ENCODE assay signal across 18 cellular contexts in genomic region chr17:71402661-71403141, GRCh38.
DNase-seq lines count a peak whose midpoint lies in the region; ATAC-seq, FAIRE-seq and TF ChIP-seq lines count a peak whose summit lies in the region.
"Had no signal": no experiment of that assay in that cellular context is flagged by ENCODE, and none has a peak within 500 bp of the region (broad histone marks: within the 10 kb centered on the region; RNA-seq: fewer than 3 reads in every experiment).

No MANE protein-coding gene starts in this region.

- no peak overlapping the region for H3K4me3 Mint-ChIP-seq in stimulated activated effector memory CD8-positive, alpha-beta T cell treated with anti-CD3 and anti-CD28 coated beads, Interleukin-12 subunit alpha, Interleukin-12 subunit beta, amount 100 ng/mL, for 72 hours
- H3K4me3 Mint-ChIP-seq: activated CD4-positive, alpha-beta T cell treated with anti-CD3 and anti-CD28 coated beads, Interleukin-2, amount 10 ng/mL, durations not matched to agents 24 days and 14 days; activated naive CD8-positive, alpha-beta T cell treated with anti-CD3 and anti-CD28 coated beads for 36 hours; activated T-cell treated with anti-CD3 and anti-CD28 coated beads, Interleukin-2, amount 50 U/mL, for 24 hours; H9 had no signal

- no peaks in the 10 kb centered on the region for H3K27me3 ChIP-seq in PC-3 (ENCODE audit: low read length)
- no peaks in the 10 kb centered on the region for H3K27me3 ChIP-seq in dorsolateral prefrontal cortex
- H3K27me3 ChIP-seq: ovary, spleen had no signal

- H3K36me3 Mint-ChIP-seq in stimulated activated effector memory CD8-positive, alpha-beta T cell treated with anti-CD3 and anti-CD28 coated beads, Interleukin-12 subunit alpha, Interleukin-12 subunit beta, amount 100 ng/mL, for 72 hours: no peaks in the 10 kb centered on the region
- H3K36me3 Mint-ChIP-seq: activated naive CD8-positive, alpha-beta T cell treated with anti-CD3 and anti-CD28 coated beads for 36 hours had no signal

- no peaks in the 10 kb centered on the region for H3K4me1 Mint-ChIP-seq in stimulated activated effector memory CD8-positive, alpha-beta T cell treated with anti-CD3 and anti-CD28 coated beads, Interleukin-12 subunit alpha, Interleukin-12 subunit beta, amount 100 ng/mL, for 72 hours
- H3K4me1 Mint-ChIP-seq: activated CD4-positive, alpha-beta T cell treated with anti-CD3 and anti-CD28 coated beads, Interleukin-2, amount 10 ng/mL, durations not matched to agents 24 days and 14 days; activated naive CD8-positive, alpha-beta T cell treated with anti-CD3 and anti-CD28 coated beads for 36 hours had no signal

- CTCF ChIA-PET in PC-3 (lab: Charles Lee): no interaction called here

- H3K9me3 ChIP-seq in PC-3 (ENCODE audit: low read length) (no peaks in the 10 kb centered on the region), kidney (ENCODE audit: control insufficient read depth in 1 of 2, low read length in 2 of 2) (no peaks in the 10 kb centered on the region)
- H3K9me3 ChIP-seq: ovary had no signal

- intact Hi-C loops in PC-3 (cut with micrococcal nuclease) (no loop called here), kidney (cut with DNase I) (no loop called here), dorsolateral prefrontal cortex (cut with DNase I) (no loop called here)

- H3K4me1 ChIP-seq in PC-3 (ENCODE audit: insufficient read depth, low read length): peaks cover 46% of the 10 kb centered on the region
- no peaks in the 10 kb centered on the region for H3K4me1 ChIP-seq in kidney (ENCODE audit: control insufficient read depth in 1 of 2, insufficient read depth in 1 of 2, low read depth in 1 of 2, low read length in 2 of 2)
- H3K4me1 ChIP-seq: spleen had no signal

- peak; percentile 34 for DNase-seq in DMS53 (lab: John Stamatoyannopoulos, UW)
- DNase-seq in NCI-H1092 treated with DMSO at 0.1 percent for 48 hours (lab: John Stamatoyannopoulos, UW): peak; percentile 70
- DNase-seq in PC-3: peak; percentile 92
- peak; percentile 63 for DNase-seq in islet precursor cell
- DNase-seq in kidney: no peak
- no peak for DNase-seq in stimulated activated effector memory CD8-positive, alpha-beta T cell treated with anti-CD3 and anti-CD28 coated beads, Interleukin-12 subunit alpha, Interleukin-12 subunit beta, amount 100 ng/mL, for 72 hours (ENCODE audit: low spot score in 2 of 2)
- DNase-seq in dorsolateral prefrontal cortex: no peak
- DNase-seq: activated CD4-positive, alpha-beta T cell treated with anti-CD3 and anti-CD28 coated beads, Interleukin-2, amount 10 ng/mL, durations not matched to agents 24 days and 14 days; activated naive CD8-positive, alpha-beta T cell treated with anti-CD3 and anti-CD28 coated beads for 36 hours; activated T-cell treated with anti-CD3 and anti-CD28 coated beads, Interleukin-2, amount 50 U/mL, for 24 hours; central memory CD4-positive, alpha-beta T cell; H9; NCI-H446 treated with DMSO at 0.1 percent for 48 hours; ovary; spleen had no signal

- peak overlapping the region; percentile 70 for H3K9ac ChIP-seq in PC-3 (ENCODE audit: low read length)
- H3K9ac ChIP-seq in kidney (ENCODE audit: low read length in 2 of 2): no peak overlapping the region

- peak; percentile 91 for ATAC-seq in PC-3
- no peak for ATAC-seq in stimulated activated effector memory CD8-positive, alpha-beta T cell treated with anti-CD3 and anti-CD28 coated beads, Interleukin-12 subunit alpha, Interleukin-12 subunit beta, amount 100 ng/mL, for 72 hours
- no peak for ATAC-seq in HG02759 (IDR thresholded peaks at IDR 0.05; ENCODE audit: unreplicated experiment)

- peak overlapping the region; percentile 25 for H2AFZ ChIP-seq in PC-3 (ENCODE audit: low read length)

- H3F3A ChIP-seq in PC-3 (ENCODE audit: low read length, unreplicated experiment): no peaks in the 10 kb centered on the region

- peak overlapping the region; percentile 5; the same call in 1 of the 2 replicates for H3K4me3 ChIP-seq in PC-3 (ENCODE audit: low read length)
- H3K4me3 ChIP-seq in kidney (ENCODE audit: low read length in 2 of 2): no peak overlapping the region
- no peak overlapping the region for H3K4me3 ChIP-seq in dorsolateral prefrontal cortex
- H3K4me3 ChIP-seq: ovary, spleen had no signal

- no peak overlapping the region for H3K27ac Mint-ChIP-seq in stimulated activated effector memory CD8-positive, alpha-beta T cell treated with anti-CD3 and anti-CD28 coated beads, Interleukin-12 subunit alpha, Interleukin-12 subunit beta, amount 100 ng/mL, for 72 hours
- H3K27ac Mint-ChIP-seq: activated CD4-positive, alpha-beta T cell treated with anti-CD3 and anti-CD28 coated beads, Interleukin-2, amount 10 ng/mL, durations not matched to agents 24 days and 14 days; activated naive CD8-positive, alpha-beta T cell treated with anti-CD3 and anti-CD28 coated beads for 36 hours; activated T-cell treated with anti-CD3 and anti-CD28 coated beads, Interleukin-2, amount 50 U/mL, for 24 hours; H9 had no signal

- BruUV-seq in PC-3 (replicated peaks; lab: Mats Ljungman, UMichigan): no TSS peak

- H3K79me2 ChIP-seq in PC-3 (ENCODE audit: low read length): no peaks in the 10 kb centered on the region

- H4K20me1 ChIP-seq in PC-3 (ENCODE audit: low read length): no peaks in the 10 kb centered on the region

- H3K9me2 ChIP-seq in PC-3 (replicated peaks; ENCODE audit: low read length): no peaks in the 10 kb centered on the region

- H3K36me3 ChIP-seq in PC-3 (ENCODE audit: low read depth, low read length): no peaks in the 10 kb centered on the region
- H3K36me3 ChIP-seq in kidney (ENCODE audit: control insufficient read depth in 1 of 2, insufficient read depth in 2 of 2, low read length in 2 of 2): no peaks in the 10 kb centered on the region
- H3K36me3 ChIP-seq: ovary, spleen had no signal

- no peak for FAIRE-seq in kidney (lab: Jason Lieb, UNC)
- FAIRE-seq: D721Med, islet of Langerhans had no signal

- H3K9me3 Mint-ChIP-seq in stimulated activated effector memory CD8-positive, alpha-beta T cell treated with anti-CD3 and anti-CD28 coated beads, Interleukin-12 subunit alpha, Interleukin-12 subunit beta, amount 100 ng/mL, for 72 hours: peaks cover 6% of the 10 kb centered on the region

- H3K27ac ChIP-seq in PC-3 (ENCODE audit: low read length) (peak overlapping the region; percentile 92), kidney (ENCODE audit: low read depth in 2 of 2, low read length in 2 of 2) (no peak overlapping the region), dorsolateral prefrontal cortex (no peak overlapping the region)
- H3K27ac ChIP-seq: ovary, spleen had no signal

- H3K4me2 ChIP-seq in PC-3 (ENCODE audit: low read length): peak overlapping the region; percentile 64

- POLR2A ChIA-PET in PC-3 (lab: Charles Lee; ENCODE audit: unreplicated experiment): no interaction called here

- TF ChIP-seq CTCF in PC-3 (conservative IDR thresholded peaks at IDR 0.05; ENCODE audit: low read depth, low read length): no peak
- TF ChIP-seq CTCF in kidney (IDR thresholded peaks at IDR 0.05; ENCODE audit: borderline replicate concordance, extremely low read depth, insufficient read depth): no peak
- TF ChIP-seq CTCF in dorsolateral prefrontal cortex (IDR thresholded peaks at IDR 0.05 in 54 of 56, conservative IDR thresholded peaks at IDR 0.05 in 2 of 56; ENCODE audit: low read depth in 1 of 56, partially characterized antibody in 56 of 56): no peak

Comparison
In these comparisons a context has a peak if more than half of its experiments do, and no peak if none do; other contexts are left out.
1. DNase-seq: peak in DMS53 (single experiment), NCI-H1092 treated with DMSO at 0.1 percent for 48 hours (single experiment), PC-3 (single experiment) and islet precursor cell (single experiment); none in kidney (single experiment), stimulated activated effector memory CD8-positive, alpha-beta T cell treated with anti-CD3 and anti-CD28 coated beads, Interleukin-12 subunit alpha, Interleukin-12 subunit beta, amount 100 ng/mL, for 72 hours (0 of 2) and dorsolateral prefrontal cortex (0 of 10).